7 cellular contexts compared by ENCODE assay signal in genomic region chr2:47344890-47345583, GRCh38. TPM values are rescaled to one million over a fixed set of nuclear protein-coding genes. Genes with fewer than 3 reads are reported as not detected.
DNase-seq lines count a peak whose midpoint lies in the region; ATAC-seq, FAIRE-seq and TF ChIP-seq lines count a peak whose summit lies in the region.

No MANE protein-coding gene starts in this region.

- H3K9me3 ChIP-seq in NT2/D1 (ENCODE audit: insufficient read depth, low read length), result no peaks in the 10 kb centered on the region
- no peaks in the 10 kb centered on the region for H3K9me3 ChIP-seq in lower lobe of right lung
- H3K9me3 ChIP-seq in upper lobe of left lung, result no peaks in the 10 kb centered on the region

- H3K4me1 ChIP-seq in NT2/D1 (ENCODE audit: insufficient read depth, insufficient read length) (peaks cover 5% of the 10 kb centered on the region), lower lobe of right lung (peaks cover 17% of the 10 kb centered on the region), upper lobe of left lung (peaks cover 5 to 13% (median 10%) of the 10 kb centered on the region in 4 donors)

- peak in 1 of 4 donors; percentile 58 for TF ChIP-seq POLR2A in upper lobe of left lung (IDR thresholded peaks at IDR 0.05)

- H3K9ac ChIP-seq in NT2/D1 (ENCODE audit: insufficient read length, low read depth), result peak overlapping the region; percentile 85

- peak; percentile 82 for FAIRE-seq in endometrium (lab: Jason Lieb, UNC)

- peaks cover 10% of the 10 kb centered on the region for H3K36me3 ChIP-seq in NT2/D1 (ENCODE audit: insufficient read depth, insufficient read length, low read length)
- no peaks in the 10 kb centered on the region for H3K36me3 ChIP-seq in lower lobe of right lung
- H3K36me3 ChIP-seq in upper lobe of left lung, result no peaks in the 10 kb centered on the region

- TF ChIP-seq CTCF in lower lobe of right lung (IDR thresholded peaks at IDR 0.05) (peak; percentile 31), upper lobe of left lung (IDR thresholded peaks at IDR 0.05) (peak in 3 of 6 experiments; percentile 16 to 48 (median 29))

- DNase-seq in HT-29 (ENCODE audit: low spot score) (peak; percentile 98), NT2/D1 (ENCODE audit: low read depth, low spot score) (peak; percentile 100), lower lobe of right lung (peak; percentile 86), upper lobe of left lung (peak in 1 of 2 donors; percentile 91)
- no peak for DNase-seq in activated naive CD4-positive, alpha-beta T cell (lab: John Stamatoyannopoulos, UW)
- no peak for DNase-seq in stimulated activated CD4-positive, alpha-beta T cell treated with anti-CD3 and anti-CD28 coated beads, Interleukin-15, amount 100 ng/mL, for 24 hours

- ATAC-seq in lower lobe of right lung (peak; percentile 97), upper lobe of left lung (ENCODE audit: low FRiP score in 2 of 2) (peak; percentile 89 to 96)

- H3K27ac ChIP-seq in lower lobe of right lung (peak overlapping the region; percentile 81), upper lobe of left lung (peak overlapping the region; percentile 65 to 81 (median 74))

- TF ChIP-seq EP300 in upper lobe of left lung (IDR thresholded peaks at IDR 0.05), result no peak

- H3K4me3 ChIP-seq in NT2/D1 (ENCODE audit: insufficient read length, low read depth), result peak overlapping the region; percentile 44
- H3K4me3 ChIP-seq in lower lobe of right lung, result peak overlapping the region; percentile 44
- peak overlapping the region; percentile 24 to 49 (median 43) for H3K4me3 ChIP-seq in upper lobe of left lung

- H3K27me3 ChIP-seq in NT2/D1 (ENCODE audit: insufficient read depth, insufficient read length) (no peaks in the 10 kb centered on the region), lower lobe of right lung (ENCODE audit: low read depth) (no peaks in the 10 kb centered on the region), upper lobe of left lung (no peaks in the 10 kb centered on the region)

- WGBS in upper lobe of left lung, 2 donors, result 4 to 9% methylated on average over 13 of the region's 13 CpGs

- intact Hi-C loops in lower lobe of right lung (cut with DNase I), result no loop called here

RNA-seq across cellular contexts. Expression of gene EPCAM, which starts 24.1 kb away (rescaled TPM):
- total RNA-seq in HT-29 (2014; rRNA removed; shearing (Covaris generic)), result 231 and 241 TPM in 2 replicates
- total RNA-seq in lower lobe of right lung (104 TPM), upper lobe of left lung (100 to 1,000 TPM in 3 of 6 donors, 10 to 100 TPM in 3; 57.6 to 153 (median 96.6) TPM)

RNA-seq across cellular contexts. Expression of gene MSH2, which starts 57.9 kb away (rescaled TPM):
- 36.4 and 38.2 TPM in 2 replicates for total RNA-seq in HT-29 (2014; rRNA removed; shearing (Covaris generic))
- total RNA-seq in lower lobe of right lung (13.1 TPM), upper lobe of left lung (10 to 100 TPM in 3 of 6 donors, 1 to 10 TPM in 3; 6.1 to 16.3 (median 10.2) TPM)

Comparison
In these comparisons a context has a peak if more than half of its experiments do, and no peak if none do; other contexts are left out.
1. DNase-seq: peak in HT-29 (single experiment), NT2/D1 (single experiment) and lower lobe of right lung (single experiment); none in activated naive CD4-positive, alpha-beta T cell (0 of 4) and stimulated activated CD4-positive, alpha-beta T cell treated with anti-CD3 and anti-CD28 coated beads, Interleukin-15, amount 100 ng/mL, for 24 hours (single experiment).
2. Peak in every context shown above with its lines, with median percentiles within 50 percentile points of each other: H3K4me3 ChIP-seq.